Comparison of ENCODE assay signal across 7 cellular contexts in the genomic region with DNA sequence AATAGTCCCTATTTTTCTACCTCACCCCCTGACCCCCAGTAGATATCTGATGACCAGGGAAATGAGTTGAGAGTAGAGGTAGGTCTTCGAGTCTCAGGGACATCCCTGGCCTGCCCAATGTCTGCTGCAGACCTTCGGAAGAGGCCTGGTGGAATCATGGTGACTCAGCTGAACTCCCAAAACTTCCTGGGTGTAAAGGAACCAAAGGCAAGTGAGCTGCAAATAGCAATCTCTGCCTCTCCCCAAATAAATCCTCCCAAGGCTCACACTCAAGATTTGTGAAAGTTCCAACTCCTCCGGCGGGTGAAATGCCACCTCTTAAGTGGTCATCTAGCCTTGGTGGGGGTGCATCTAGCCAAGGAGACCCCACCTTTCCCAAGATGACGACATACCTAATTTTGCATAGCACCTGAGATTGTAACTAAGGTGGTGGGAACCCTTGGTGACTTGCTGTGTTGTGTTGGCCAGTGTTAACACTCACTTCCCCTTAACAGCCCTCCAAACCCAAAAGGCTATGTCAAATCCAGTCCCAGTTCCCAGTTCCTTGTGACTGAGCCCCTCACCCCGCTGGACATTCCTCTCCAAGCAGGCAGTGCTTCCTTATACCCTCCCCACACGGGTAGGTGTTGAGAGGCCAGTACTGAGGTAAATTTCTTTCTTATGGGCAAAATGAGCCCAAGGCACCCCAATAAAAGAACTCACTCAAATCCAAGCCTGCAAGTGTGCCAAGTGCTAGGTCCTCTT. TPM values are rescaled to one million over a fixed set of nuclear protein-coding genes. Genes with fewer than 3 reads are reported as not detected.
A peak's percentile ranks its signal among the peaks of the same experiment; 100 is the strongest.
DNase-seq lines count a peak whose midpoint lies in the region; ATAC-seq and FAIRE-seq lines count a peak whose summit lies in the region.

No MANE protein-coding gene starts in this region.

- no peaks in the 10 kb centered on the region for H3K9me3 Mint-ChIP-seq in immature natural killer cell
- no peaks in the 10 kb centered on the region for H3K9me3 Mint-ChIP-seq in stimulated activated effector memory CD8-positive, alpha-beta T cell treated with anti-CD3 and anti-CD28 coated beads, Interleukin-12 subunit alpha, Interleukin-12 subunit beta, amount 100 ng/mL, for 72 hours

- H3K4me1 Mint-ChIP-seq in immature natural killer cell: peaks cover 73 to 88% of the 10 kb centered on the region in 2 donors
- peaks cover 72% of the 10 kb centered on the region for H3K4me1 Mint-ChIP-seq in stimulated activated effector memory CD8-positive, alpha-beta T cell treated with anti-CD3 and anti-CD28 coated beads, Interleukin-12 subunit alpha, Interleukin-12 subunit beta, amount 100 ng/mL, for 72 hours

- H3K4me3 Mint-ChIP-seq in immature natural killer cell: peak overlapping the region; percentile 70 to 82 (median 79)
- peak overlapping the region; percentile 100 for H3K4me3 Mint-ChIP-seq in stimulated activated effector memory CD8-positive, alpha-beta T cell treated with anti-CD3 and anti-CD28 coated beads, Interleukin-12 subunit alpha, Interleukin-12 subunit beta, amount 100 ng/mL, for 72 hours

- WGBS in adipose tissue, 3 donors: 46 to 72% (median 57%) methylated on average over 7 of the region's 7 CpGs

- FAIRE-seq in HTR-8/SVneo (lab: Jason Lieb, UNC): peak; percentile 80

- ATAC-seq in stimulated activated effector memory CD8-positive, alpha-beta T cell treated with anti-CD3 and anti-CD28 coated beads, Interleukin-12 subunit alpha, Interleukin-12 subunit beta, amount 100 ng/mL, for 72 hours: no peak
- no peak for ATAC-seq in GM18502 (IDR thresholded peaks at IDR 0.05; ENCODE audit: poor library complexity, unreplicated experiment)

- H3K27ac ChIP-seq in adipose tissue (ENCODE audit: low read depth, low read length): peak overlapping the region; percentile 68

- peak overlapping the region; percentile 89 to 100 (median 93) for H3K27ac Mint-ChIP-seq in immature natural killer cell
- peak overlapping the region; percentile 91 for H3K27ac Mint-ChIP-seq in stimulated activated effector memory CD8-positive, alpha-beta T cell treated with anti-CD3 and anti-CD28 coated beads, Interleukin-12 subunit alpha, Interleukin-12 subunit beta, amount 100 ng/mL, for 72 hours

- peaks cover 5 to 13% (median 11%) of the 10 kb centered on the region in 3 donors for H3K27me3 Mint-ChIP-seq in immature natural killer cell (ENCODE audit: low read depth in 3 of 3)

- H3K36me3 Mint-ChIP-seq in immature natural killer cell: peaks cover 30 to 53% (median 39%) of the 10 kb centered on the region in 3 donors
- H3K36me3 Mint-ChIP-seq in stimulated activated effector memory CD8-positive, alpha-beta T cell treated with anti-CD3 and anti-CD28 coated beads, Interleukin-12 subunit alpha, Interleukin-12 subunit beta, amount 100 ng/mL, for 72 hours: peaks cover 60% of the 10 kb centered on the region

- no peak for DNase-seq in HTR-8/SVneo (ENCODE audit: insufficient read length, low spot score)
- no peak for DNase-seq in immature natural killer cell
- no peak for DNase-seq in stimulated activated effector memory CD8-positive, alpha-beta T cell treated with anti-CD3 and anti-CD28 coated beads, Interleukin-12 subunit alpha, Interleukin-12 subunit beta, amount 100 ng/mL, for 72 hours (ENCODE audit: low spot score in 2 of 2)
- DNase-seq in NCI-H510A treated with DMSO at 0.1 percent for 48 hours (lab: John Stamatoyannopoulos, UW): no peak
- no peak for DNase-seq in OCI-M1 (lab: John Stamatoyannopoulos, UW)

RNA-seq across cellular contexts. Expression of gene ZFP36L1, which starts 6.2 kb away (rescaled TPM):
- 100 to 1,000 TPM; 174 to 335 (median 258) TPM for polyA plus RNA-seq in adipose tissue
- polyA plus RNA-seq in immature natural killer cell: 100 to 1,000 TPM in 1 of 3 donors, 10 to 100 TPM in 2; 36.6 to 126 (median 61.8) TPM
